In the genomic region with DNA sequence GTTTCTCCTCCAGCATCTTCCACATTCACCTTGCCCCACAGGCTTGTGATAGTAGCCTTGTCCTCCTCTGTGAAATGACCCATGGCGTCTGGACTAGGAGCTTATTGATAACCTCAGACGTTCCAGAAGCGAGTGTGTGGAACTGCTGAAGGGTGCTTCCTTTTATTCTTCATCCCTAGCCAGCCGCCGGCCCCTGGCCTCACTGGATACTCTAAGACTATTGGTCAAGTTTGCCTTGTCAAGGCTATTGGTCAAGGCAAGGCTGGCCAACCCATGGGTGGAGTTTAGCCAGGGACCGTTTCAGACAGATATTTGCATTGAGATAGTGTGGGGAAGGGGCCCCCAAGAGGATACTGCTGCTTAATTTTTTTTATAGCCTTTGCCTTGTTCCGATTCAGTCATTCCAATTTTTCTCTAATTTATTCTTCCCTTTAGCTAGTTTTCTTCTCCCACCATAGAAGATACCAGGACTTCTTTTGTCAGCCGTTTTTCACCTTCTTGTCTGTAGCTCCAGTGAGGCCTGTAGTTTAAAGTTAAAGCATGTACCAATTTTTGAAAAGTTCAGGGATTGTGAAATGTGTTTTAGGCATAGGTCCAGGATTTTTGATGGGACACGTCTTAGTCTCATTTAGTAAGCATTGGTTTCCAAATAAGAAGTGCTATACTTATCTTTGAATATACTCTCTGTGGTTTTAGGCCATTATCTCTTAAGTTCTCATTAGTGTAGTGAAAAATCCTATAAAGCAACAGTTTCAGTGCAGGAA, we compare ENCODE assay signal across 9 cellular contexts. TPM values are rescaled to one million over a fixed set of nuclear protein-coding genes. Genes with fewer than 3 reads are reported as not detected.
"Had no signal": no experiment of that assay in that cellular context is flagged by ENCODE, and none has a peak within 500 bp of the region (broad histone marks: within the 10 kb centered on the region; RNA-seq: fewer than 3 reads in every experiment).

TSS of gene HBG2 (minus strand) at position 136 of the 764 bp plus-strand sequence. CDS start at position 83, 53 bp downstream.

RNA-seq across cellular contexts. Expression of gene HBG2, which starts in this region (rescaled TPM):
- total RNA-seq: esophagus squamous epithelium; glomerular endothelial cell; lung microvascular endothelial cell; naive thymus-derived CD4-positive, alpha-beta T cell; osteoblast; right lobe of liver; thyroid gland had no signal
- polyA plus RNA-seq: heart left ventricle; naive thymus-derived CD4-positive, alpha-beta T cell; psoas muscle had no signal
